17 cellular contexts compared by ENCODE assay signal in the genomic region with DNA sequence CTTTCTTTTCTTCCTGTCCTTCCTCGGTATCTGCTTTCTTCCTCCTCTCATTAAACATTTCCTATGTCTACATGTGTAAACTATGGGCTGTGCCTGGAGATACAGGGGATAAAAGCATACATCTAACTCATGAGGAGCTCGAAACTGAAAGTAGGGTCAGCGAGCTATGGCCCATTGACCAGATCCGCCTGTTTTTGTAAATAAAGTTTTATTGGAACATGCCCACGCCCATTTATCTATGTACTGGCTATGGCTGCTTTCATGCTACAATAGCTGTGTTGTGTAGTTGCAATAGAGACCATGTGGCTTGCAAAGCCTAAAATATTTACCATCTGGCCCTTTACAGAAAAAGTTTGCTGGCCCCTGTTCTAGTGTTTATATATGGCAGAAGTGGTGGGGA.
DNase-seq lines count a peak whose midpoint lies in the region; ATAC-seq and TF ChIP-seq lines count a peak whose summit lies in the region.
"Had no signal": no experiment of that assay in that cellular context is flagged by ENCODE, and none has a peak within 500 bp of the region (broad histone marks: within the 10 kb centered on the region; RNA-seq: fewer than 3 reads in every experiment).

No MANE protein-coding gene starts in this region.

- H3K4me3 Mint-ChIP-seq in effector memory CD8-positive, alpha-beta T cell: no peak overlapping the region
- H3K4me3 Mint-ChIP-seq: T-cell had no signal

- intact Hi-C loops in PC-9 (cut with micrococcal nuclease; ENCODE audit: unreplicated experiment) (no loop called here), Right ventricle myocardium inferior (cut with DNase I) (no loop called here)

- H3K4me1 Mint-ChIP-seq in effector memory CD8-positive, alpha-beta T cell (ENCODE audit: low read depth in 2 of 2): no peaks in the 10 kb centered on the region
- H3K4me1 Mint-ChIP-seq: T-cell had no signal

- DNase-seq in MM.1S (no peak), PC-9 (no peak), lung (ENCODE audit: low spot score) (no peak), SIG-M5 (lab: John Stamatoyannopoulos, UW) (no peak), Right ventricle myocardium inferior (ENCODE audit: missing footprints) (no peak)
- no peak for DNase-seq in effector memory CD8-positive, alpha-beta T cell
- DNase-seq: ACHN, DMS79 treated with DMSO at 0.1 percent for 48 hours, NCI-H1092 treated with DMSO at 0.1 percent for 48 hours, NCI-H146, NCI-H2029 treated with DMSO at 0.1 percent for 48 hours, NCI-H2171 treated with DMSO at 0.1 percent for 48 hours, NCI-H69, T-cell had no signal

- WGBS in lung, 2 donors: 74 to 77% methylated on average over 5 of the region's 5 CpGs

- peaks cover 0 to 58% (median 23%) of the 10 kb centered on the region in 11 experiments; a peak in 12 of 22 replicates for H3K36me3 ChIP-seq in BLaER1 treated with 17β-estradiol and CSF1 and Interleukin-3, amounts not matched to agents 10 nM and 100 nM
- H3K36me3 ChIP-seq in MM.1S (replicated peaks; ENCODE audit: insufficient read depth, low read length) (no peaks in the 10 kb centered on the region), PC-9 (ENCODE audit: low read depth) (no peaks in the 10 kb centered on the region), lung (ENCODE audit: control insufficient read depth in 2 of 2, insufficient read depth in 2 of 2, low read length in 2 of 2) (no peaks in the 10 kb centered on the region)

- POLR2A ChIA-PET in PC-9 (lab: Charles Lee; ENCODE audit: unreplicated experiment): no interaction called here

- H3K36me3 Mint-ChIP-seq in effector memory CD8-positive, alpha-beta T cell (ENCODE audit: insufficient read depth): no peaks in the 10 kb centered on the region
- H3K36me3 Mint-ChIP-seq: T-cell had no signal

- BruUV-seq in PC-9 (replicated peaks; lab: Mats Ljungman, UMichigan): no TSS peak

- no peak overlapping the region for H3K4me3 ChIP-seq in BLaER1 treated with 17β-estradiol and CSF1 and Interleukin-3, amounts not matched to agents 10 nM and 100 nM
- H3K4me3 ChIP-seq in MM.1S (ENCODE audit: low read length) (no peak overlapping the region), PC-9 (no peak overlapping the region), lung (no peak overlapping the region)
- H3K4me3 ChIP-seq: SK-N-MC had no signal

- no peak for TF ChIP-seq CTCF in MM.1S (IDR thresholded peaks at IDR 0.05; ENCODE audit: low read length)
- no peak for TF ChIP-seq CTCF in PC-9 (conservative IDR thresholded peaks at IDR 0.05)
- no peak for TF ChIP-seq CTCF in lung (IDR thresholded peaks at IDR 0.05; ENCODE audit: control extremely low read depth, extremely low read depth)

- H3K79me2 ChIP-seq in MM.1S (ENCODE audit: low read length) (no peaks in the 10 kb centered on the region), PC-9 (ENCODE audit: low read depth) (no peaks in the 10 kb centered on the region)

- peaks cover 0 to 9% (median 0%) of the 10 kb centered on the region in 11 experiments; a peak in 4 of 22 replicates for H3K9me3 ChIP-seq in BLaER1 treated with 17β-estradiol and CSF1 and Interleukin-3, amounts not matched to agents 10 nM and 100 nM (replicated peaks in 1 of 11)
- H3K9me3 ChIP-seq in MM.1S (replicated peaks; ENCODE audit: insufficient read depth, low read length) (no peaks in the 10 kb centered on the region), PC-9 (ENCODE audit: insufficient read depth, low read depth) (no peaks in the 10 kb centered on the region), lung (ENCODE audit: control insufficient read depth in 2 of 2, insufficient read depth in 1 of 2, low read length in 1 of 2) (peaks cover 0 to 2% of the 10 kb centered on the region in 2 donors)

- no peaks in the 10 kb centered on the region for H3K27me3 Mint-ChIP-seq in effector memory CD8-positive, alpha-beta T cell

- ATAC-seq in lung (ENCODE audit: insufficient read depth, low FRiP score) (peak; percentile 21), Right ventricle myocardium inferior (no peak)
- ATAC-seq in effector memory CD8-positive, alpha-beta T cell (replicated peaks): no peak
- ATAC-seq: T-cell had no signal

- H3K4me1 ChIP-seq in BLaER1 treated with 17β-estradiol and CSF1 and Interleukin-3, amounts not matched to agents 10 nM and 100 nM: peaks cover 0 to 32% (median 20%) of the 10 kb centered on the region in 10 experiments; a peak in 13 of 20 replicates
- no peaks in the 10 kb centered on the region for H3K4me1 ChIP-seq in MM.1S (ENCODE audit: low read length)
- no peaks in the 10 kb centered on the region for H3K4me1 ChIP-seq in PC-9 (replicated peaks; ENCODE audit: insufficient read depth)
- H3K4me1 ChIP-seq in lung (ENCODE audit: control insufficient read depth in 2 of 2, insufficient read depth in 2 of 2, low read length in 2 of 2): no peaks in the 10 kb centered on the region

- CTCF ChIA-PET in PC-9 (lab: Charles Lee): no interaction called here

- peak overlapping the region in 6 of 11 experiments; percentile 12 to 78 (median 60); a peak in 10 of 22 replicates for H3K4me2 ChIP-seq in BLaER1 treated with 17β-estradiol and CSF1 and Interleukin-3, amounts not matched to agents 10 nM and 100 nM
- H3K4me2 ChIP-seq in MM.1S (ENCODE audit: low read depth, low read length) (no peak overlapping the region), PC-9 (peak overlapping the region; percentile 21; the same call in 1 of the 2 replicates)

- H3K9me2 ChIP-seq in MM.1S (replicated peaks; ENCODE audit: insufficient read depth, low read length) (no peaks in the 10 kb centered on the region), PC-9 (ENCODE audit: insufficient read depth) (no peaks in the 10 kb centered on the region)

- no peak overlapping the region for H3K9ac ChIP-seq in BLaER1 treated with 17β-estradiol and CSF1 and Interleukin-3, amounts not matched to agents 10 nM and 100 nM
- no peak overlapping the region for H3K9ac ChIP-seq in MM.1S (ENCODE audit: low read length)

- H4K20me1 ChIP-seq in BLaER1 treated with 17β-estradiol and CSF1 and Interleukin-3, amounts not matched to agents 10 nM and 100 nM: no peaks in the 10 kb centered on the region
- no peaks in the 10 kb centered on the region for H4K20me1 ChIP-seq in MM.1S (ENCODE audit: insufficient read depth, low read length)
- H4K20me1 ChIP-seq in PC-9 (ENCODE audit: insufficient read depth): no peaks in the 10 kb centered on the region

- peak overlapping the region in 4 of 11 experiments; percentile 30 to 53 (median 41); a peak in 6 of 22 replicates for H3K27ac ChIP-seq in BLaER1 treated with 17β-estradiol and CSF1 and Interleukin-3, amounts not matched to agents 10 nM and 100 nM
- H3K27ac ChIP-seq in MM.1S (ENCODE audit: low read length) (no peak overlapping the region), PC-9 (no peak overlapping the region), lung (ENCODE audit: low read depth in 1 of 2, low read length in 1 of 2) (no peak overlapping the region)
- H3K27ac ChIP-seq: C4-2B, SK-N-MC had no signal

- H3F3A ChIP-seq in MM.1S (ENCODE audit: insufficient read depth, low read length) (no peaks in the 10 kb centered on the region), PC-9 (ENCODE audit: insufficient read depth, low read depth) (no peaks in the 10 kb centered on the region)

- H3K27ac Mint-ChIP-seq in effector memory CD8-positive, alpha-beta T cell: no peak overlapping the region
- H3K27ac Mint-ChIP-seq: T-cell had no signal

- H2AFZ ChIP-seq in MM.1S (ENCODE audit: low read length) (0 out of 2 replicates have a peak overlapping the region, but pooled peaks have one; percentile 17), PC-9 (no peak overlapping the region; the same call in 1 of the 2 replicates)

- peaks cover 8 to 16% of the 10 kb centered on the region in 2 donors for H3K9me3 Mint-ChIP-seq in effector memory CD8-positive, alpha-beta T cell

- no peaks in the 10 kb centered on the region for H3K27me3 ChIP-seq in BLaER1 treated with 17β-estradiol and CSF1 and Interleukin-3, amounts not matched to agents 10 nM and 100 nM
- H3K27me3 ChIP-seq in MM.1S (replicated peaks; ENCODE audit: insufficient read depth, low read length) (no peaks in the 10 kb centered on the region), PC-9 (ENCODE audit: insufficient read depth, low read depth) (no peaks in the 10 kb centered on the region), lung (ENCODE audit: control insufficient read depth, insufficient read depth) (no peaks in the 10 kb centered on the region)
